ENCODE assay signal across 2 cellular contexts in genomic region chr17:7883781-7884386, GRCh38.
A peak's percentile ranks its signal among the peaks of the same experiment; 100 is the strongest.
TF ChIP-seq lines count a peak whose summit lies in the region.

No MANE protein-coding gene starts in this region.

TF ChIP-seq in A549, 52 proteins besides CTCF, POLR2A, EP300 and RAD21:
- TF ChIP-seq HMGXB4 (CRISPR knock-in tag; IDR thresholded peaks at IDR 0.05; ENCODE audit: borderline replicate concordance) (no peak), HES2 (IDR thresholded peaks at IDR 0.05) (no peak), CEBPB (IDR thresholded peaks at IDR 0.05) (no peak), JUN (IDR thresholded peaks at IDR 0.05) (peak in 1 of 2 experiments; percentile 28; a peak in 1 of 5 replicates), MAFK (IDR thresholded peaks at IDR 0.05; ENCODE audit: partially characterized antibody) (peak; percentile 52), FOXS1 (CRISPR knock-in tag; IDR thresholded peaks at IDR 0.05) (0 out of 2 replicates have a peak, but pooled peaks have one; percentile 7), PHF8 (IDR thresholded peaks at IDR 0.05; ENCODE audit: borderline replicate concordance, low read depth) (no peak), FOSL2 (IDR thresholded peaks at IDR 0.05) (no peak), FOSL2 (CRISPR knock-in tag; IDR thresholded peaks at IDR 0.05) (peak; percentile 40; the same call in 1 of the 2 replicates), RARB (CRISPR knock-in tag; IDR thresholded peaks at IDR 0.05) (no peak), GATA3 (IDR thresholded peaks at IDR 0.05; ENCODE audit: borderline replicate concordance) (peak; percentile 28; the same call in 1 of the 2 replicates)

TF ChIP-seq in GM23338, 12 proteins besides CTCF, POLR2A, EP300 and RAD21:
- TF ChIP-seq JUNB (IDR thresholded peaks at IDR 0.05; ENCODE audit: unreplicated experiment) (no peak), CREB1 (CRISPR knock-in tag; IDR thresholded peaks at IDR 0.05; ENCODE audit: low read depth) (no peak), STAT1 (IDR thresholded peaks at IDR 0.05; ENCODE audit: unreplicated experiment) (no peak), ZNF331 (CRISPR knock-in tag; IDR thresholded peaks at IDR 0.05; ENCODE audit: low read depth) (no peak), ZNF462 (CRISPR knock-in tag; IDR thresholded peaks at IDR 0.05) (no peak), ZNF114 (CRISPR knock-in tag; IDR thresholded peaks at IDR 0.05) (no peak), EZH2phosphoT487 (IDR thresholded peaks at IDR 0.05; ENCODE audit: unreplicated experiment) (no peak), POLR2AphosphoS5 (IDR thresholded peaks at IDR 0.05; ENCODE audit: low read depth) (no peak), ETS1 (IDR thresholded peaks at IDR 0.05) (no peak), REST (IDR thresholded peaks at IDR 0.05; ENCODE audit: unreplicated experiment) (no peak), EZH2 (IDR thresholded peaks at IDR 0.05; ENCODE audit: low read depth, unreplicated experiment) (no peak), NANOG (IDR thresholded peaks at IDR 0.05; ENCODE audit: borderline replicate concordance) (no peak)
